ENCODE assay signal across 18 cellular contexts in the genomic region with DNA sequence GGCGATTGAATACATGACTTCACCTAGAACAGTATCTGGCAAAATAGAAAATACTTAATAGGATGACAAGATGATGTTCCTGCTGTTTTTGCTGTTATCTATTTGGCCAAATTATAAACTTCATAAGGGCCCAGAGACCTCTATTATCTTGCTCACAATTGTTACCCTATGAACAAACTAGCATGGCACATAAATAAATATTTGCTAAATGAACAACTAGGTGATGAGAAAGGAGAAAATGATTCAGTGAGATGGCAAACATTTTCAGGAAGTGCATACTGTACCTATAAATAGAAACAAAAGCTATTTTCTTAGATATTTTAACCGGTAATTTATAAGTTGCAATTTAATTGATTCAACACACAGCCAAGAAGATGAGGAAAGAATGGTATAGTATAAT.
A peak's percentile ranks its signal among the peaks of the same experiment; 100 is the strongest.
DNase-seq lines count a peak whose midpoint lies in the region; ATAC-seq, FAIRE-seq and TF ChIP-seq lines count a peak whose summit lies in the region.
"Had no signal": no experiment of that assay in that cellular context is flagged by ENCODE, and none has a peak within 500 bp of the region (broad histone marks: within the 10 kb centered on the region; RNA-seq: fewer than 3 reads in every experiment).

No MANE protein-coding gene starts in this region.

- no peak for FAIRE-seq in bronchial epithelial cell (lab: Jason Lieb, UNC)
- FAIRE-seq: G401.6, GM12891, GM19239, H1 had no signal

- no peak overlapping the region for H3K27ac Mint-ChIP-seq in endodermal cell
- H3K27ac Mint-ChIP-seq: B cell; CD8-positive, alpha-beta T cell; H9 had no signal

- H3K9ac ChIP-seq in endodermal cell (ENCODE audit: extremely low read depth, low read length, poor library complexity, severe bottlenecking), result no peak overlapping the region
- H3K9ac ChIP-seq: BLaER1 treated with 17β-estradiol and CSF1 and Interleukin-3, amounts not matched to agents 10 nM and 100 nM had no signal

- DNase-seq in DMS53 (lab: John Stamatoyannopoulos, UW) (peak; percentile 45), NCI-H146 treated with DMSO at 0.1 percent for 48 hours (lab: John Stamatoyannopoulos, UW; ENCODE audit: unreplicated experiment) (peak; percentile 82), NCI-H748 treated with DMSO at 0.1 percent for 48 hours (lab: John Stamatoyannopoulos, UW) (peak; percentile 73), bronchial epithelial cell (ENCODE audit: low read depth) (peak; percentile 45), endodermal cell (no peak), NCI-H345 (lab: John Stamatoyannopoulos, UW) (no peak), SW 1271 (lab: John Stamatoyannopoulos, UW) (no peak)
- DNase-seq in stimulated activated naive CD8-positive, alpha-beta T cell treated with anti-CD3 and anti-CD28 coated beads, Interleukin-15, Interleukin-2, amounts not matched to agents 100 U/mL and 50 U/mL, for 24 hours, result no peak
- DNase-seq: Calu3; CD8-positive, alpha-beta T cell; H9 had no signal

- H3K4me1 ChIP-seq in endodermal cell (ENCODE audit: control insufficient read depth, insufficient read depth, low read length), result no peaks in the 10 kb centered on the region

- peaks cover 44% of the 10 kb centered on the region for H3K36me3 Mint-ChIP-seq in endodermal cell (ENCODE audit: low read depth)
- H3K36me3 Mint-ChIP-seq: CD8-positive, alpha-beta T cell had no signal

- TF ChIP-seq CTCF in bronchial epithelial cell (IDR thresholded peaks at IDR 0.05; ENCODE audit: insufficient read depth, low read length, severe bottlenecking) (no peak), endodermal cell (conservative IDR thresholded peaks at IDR 0.05) (no peak)

- H3K9me3 ChIP-seq in endodermal cell (ENCODE audit: control insufficient read depth, low read length), result no peaks in the 10 kb centered on the region
- H3K9me3 ChIP-seq: BLaER1 treated with 17β-estradiol and CSF1 and Interleukin-3, amounts not matched to agents 10 nM and 100 nM had no signal

- ATAC-seq in stimulated activated naive CD8-positive, alpha-beta T cell treated with anti-CD3 and anti-CD28 coated beads, Interleukin-15, Interleukin-2, amounts not matched to agents 100 U/mL and 50 U/mL, for 24 hours, result no peak
- ATAC-seq: CD8-positive, alpha-beta T cell had no signal

- no peak overlapping the region for H3K4me3 ChIP-seq in bronchial epithelial cell (ENCODE audit: low read depth, low read length)
- no peak overlapping the region for H3K4me3 ChIP-seq in endodermal cell (ENCODE audit: low read length)
- H3K4me3 ChIP-seq: BLaER1 treated with 17β-estradiol and CSF1 and Interleukin-3, amounts not matched to agents 10 nM and 100 nM had no signal

- peaks cover 10% of the 10 kb centered on the region for H3K9me3 Mint-ChIP-seq in endodermal cell
- H3K9me3 Mint-ChIP-seq: CD8-positive, alpha-beta T cell had no signal

- no peaks in the 10 kb centered on the region for H3K27me3 ChIP-seq in bronchial epithelial cell (ENCODE audit: control insufficient read depth, insufficient read depth, low read length)
- no peaks in the 10 kb centered on the region for H3K27me3 ChIP-seq in endodermal cell (ENCODE audit: control insufficient read depth, insufficient read depth, low read length, poor library complexity, severe bottlenecking)
- H3K27me3 ChIP-seq: BLaER1 treated with 17β-estradiol and CSF1 and Interleukin-3, amounts not matched to agents 10 nM and 100 nM had no signal

- WGBS in endodermal cell (ENCODE audit: insufficient coverage in 1 of 2, insufficient read length in 1 of 2), 2 experiments, result 100% methylated on average over 1 of the region's 2 CpGs; no CpG with 5 or more reads in 1 of the 2 experiments

- H3K27ac ChIP-seq in endodermal cell (ENCODE audit: low read depth, low read length), result no peak overlapping the region
- H3K27ac ChIP-seq: BLaER1 treated with 17β-estradiol and CSF1 and Interleukin-3, amounts not matched to agents 10 nM and 100 nM; HL-60 had no signal

- no peaks in the 10 kb centered on the region for H3K27me3 Mint-ChIP-seq in endodermal cell (ENCODE audit: insufficient read depth)

- no peak overlapping the region for H3K4me3 Mint-ChIP-seq in endodermal cell
- H3K4me3 Mint-ChIP-seq: B cell; CD8-positive, alpha-beta T cell; H9 had no signal

- H3K4me1 Mint-ChIP-seq in endodermal cell, result peaks cover 20% of the 10 kb centered on the region
- H3K4me1 Mint-ChIP-seq: B cell had no signal

- H3K36me3 ChIP-seq in bronchial epithelial cell (ENCODE audit: control insufficient read depth, insufficient read depth, low read length) (no peaks in the 10 kb centered on the region), endodermal cell (ENCODE audit: control insufficient read depth, insufficient read depth, low read length) (no peaks in the 10 kb centered on the region)
- H3K36me3 ChIP-seq: BLaER1 treated with 17β-estradiol and CSF1 and Interleukin-3, amounts not matched to agents 10 nM and 100 nM had no signal

Comparison
In these comparisons a context has a peak if more than half of its experiments do, and no peak if none do; other contexts are left out.
1. DNase-seq: peak in DMS53 (single experiment), NCI-H146 treated with DMSO at 0.1 percent for 48 hours (single experiment), NCI-H748 treated with DMSO at 0.1 percent for 48 hours (single experiment) and bronchial epithelial cell (single experiment); none in endodermal cell (single experiment), stimulated activated naive CD8-positive, alpha-beta T cell treated with anti-CD3 and anti-CD28 coated beads, Interleukin-15, Interleukin-2, amounts not matched to agents 100 U/mL and 50 U/mL, for 24 hours (single experiment), NCI-H345 (single experiment) and SW 1271 (0 of 2).